Comparison of ENCODE assay signal across 22 cellular contexts in the genomic region with DNA sequence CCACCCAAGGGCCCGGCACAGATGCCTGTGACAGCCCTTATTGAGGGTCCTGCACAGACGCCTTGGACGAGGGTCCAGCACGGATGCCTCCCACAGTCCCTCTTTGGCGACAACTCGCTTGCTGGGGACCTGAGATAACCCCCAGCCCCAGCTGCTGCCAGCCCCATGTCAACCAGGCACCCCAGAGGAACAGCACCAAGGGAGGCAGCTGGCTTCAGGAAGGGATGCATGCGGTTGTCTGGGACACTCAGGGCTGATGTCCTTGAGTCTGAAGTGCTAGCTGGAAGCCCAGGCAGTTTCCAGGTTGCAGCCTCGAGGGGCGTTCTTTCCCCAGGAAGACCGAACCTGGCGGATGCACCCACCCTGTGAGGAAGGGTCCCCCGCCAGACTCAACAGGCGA.
"Had no signal": no experiment of that assay in that cellular context is flagged by ENCODE, and none has a peak within 500 bp of the region (broad histone marks: within the 10 kb centered on the region; RNA-seq: fewer than 3 reads in every experiment).

No MANE protein-coding gene starts in this region.

- ATAC-seq: stimulated activated memory B cell treated with anti-CD40 and anti-IgM and Interleukin-4, amounts not matched to agents 10 μg/mL and 1 μg/mL and 100 μg/mL, for 72 hours; stimulated activated naive CD8-positive, alpha-beta T cell treated with anti-CD3 and anti-CD28 coated beads, Interleukin-15, amount 100 ng/mL, for 72 hours; stimulated activated naive CD8-positive, alpha-beta T cell treated with anti-CD3 and anti-CD28 coated beads, Interleukin-15, Interleukin-2, amounts not matched to agents 100 U/mL and 50 U/mL, for 24 hours had no signal

- H3K27me3 ChIP-seq: testis, thyroid gland, tibial nerve, uterus, vagina had no signal

- H3K27ac ChIP-seq: stomach, suprapubic skin, testis, thoracic aorta, thyroid gland, tibial artery, tibial nerve, transverse colon, upper lobe of left lung, upper lobe of right lung, uterus, vagina had no signal

- DNase-seq: stimulated activated CD4-positive, alpha-beta T cell treated with anti-CD3 and anti-CD28 coated beads, Interleukin-2, amount 100 ng/mL, for 48 hours; stimulated activated CD4-positive, alpha-beta T cell treated with anti-CD3 and anti-CD28 coated beads, Interleukin-4, amount 100 ng/mL, for 1 hour; stimulated activated CD4-positive, alpha-beta T cell treated with anti-CD3 and anti-CD28 coated beads, Interleukin-4, amount 100 ng/mL, for 24 hours; stimulated activated CD4-positive, alpha-beta T cell treated with anti-CD3 and anti-CD28 coated beads, Interleukin-4, amount 100 ng/mL, for 4 hours; stimulated activated CD8-positive, alpha-beta memory T cell treated with anti-CD3 and anti-CD28 coated beads, Interleukin-4, amount 100 ng/mL, for 48 hours; stimulated activated naive B cell treated with anti-CD40 and anti-IgM and Interleukin-4, amounts not matched to agents 10 μg/mL and 1 μg/mL and 100 μg/mL, for 72 hours; stimulated activated naive CD4-positive, alpha-beta T cell treated with Interleukin-2 at 50 U/mL for 16 hours; stimulated activated naive CD8-positive, alpha-beta T cell treated with anti-CD3 and anti-CD28 coated beads, Interleukin-15, amount 100 ng/mL, for 72 hours; stimulated activated naive CD8-positive, alpha-beta T cell treated with anti-CD3 and anti-CD28 coated beads, Interleukin-15, Interleukin-2, amounts not matched to agents 100 U/mL and 50 U/mL, for 24 hours; stomach; testis; thyroid gland; tibial artery; transverse colon; upper lobe of right lung; uterus had no signal

- H3K4me3 ChIP-seq: stomach, suprapubic skin, testis, thoracic aorta, thyroid gland, tibial artery, tibial nerve, transverse colon, upper lobe of left lung, upper lobe of right lung, uterus, vagina had no signal

- H3K9me3 ChIP-seq: stomach, suprapubic skin, testis, thoracic aorta, thyroid gland, tibial artery, tibial nerve, transverse colon, upper lobe of left lung, upper lobe of right lung, uterus, vagina had no signal

- H3K4me1 ChIP-seq: testis, upper lobe of right lung, uterus had no signal

- H3K36me3 ChIP-seq: stomach, suprapubic skin, thoracic aorta, thyroid gland, tibial artery, tibial nerve, transverse colon, upper lobe of left lung, upper lobe of right lung, uterus, vagina had no signal
